8 cellular contexts compared by ENCODE assay signal in genomic region chr6:138987643-138988468, GRCh38. TPM values are rescaled to one million over a fixed set of nuclear protein-coding genes. Genes with fewer than 3 reads are reported as not detected.
DNase-seq lines count a peak whose midpoint lies in the region; ATAC-seq and TF ChIP-seq lines count a peak whose summit lies in the region.

Gene REPS1, minus strand, starts transcription at chr6:138988253. Its CDS starts 571 bp downstream, at chr6:138987682.

- DNase-seq in GM13976 (ENCODE audit: low spot score) (peak; percentile 97), NCI-H1417 (lab: John Stamatoyannopoulos, UW) (peak; percentile 86 to 97 (median 96)), amniotic epithelial cell (ENCODE audit: low read depth) (peak; percentile 76), left cardiac atrium (peak; percentile 94), prostate gland (ENCODE audit: low spot score) (peak; percentile 86), ureter (ENCODE audit: low spot score) (peak; percentile 92)

- in situ Hi-C loops in GM13976 (cut with MboI; ENCODE audit: low sequenced_read_pairs, unreplicated experiment) = no loop called here

- no peaks in the 10 kb centered on the region for H3K9me3 ChIP-seq in prostate gland

- peak within 1 kb of the TSS; percentile 84 to 92 for H3K4me3 ChIP-seq in prostate gland

- H3K36me3 ChIP-seq in prostate gland = no peaks in the 10 kb centered on the region

- no peaks in the 10 kb centered on the region for H3K27me3 ChIP-seq in prostate gland (replicated peaks; ENCODE audit: insufficient read depth)

- TF ChIP-seq CTCF in GM13976 (IDR thresholded peaks at IDR 0.05; ENCODE audit: borderline replicate concordance, control extremely low read depth, extremely low read depth, insufficient read depth, missing control alignments) = peak; percentile 87
- peak; percentile 96 to 99 (median 97) for TF ChIP-seq CTCF in prostate gland (IDR thresholded peaks at IDR 0.05)

- ATAC-seq in HG02759 (IDR thresholded peaks at IDR 0.05; ENCODE audit: unreplicated experiment) (peak; percentile 90), left cardiac atrium (peak; percentile 98 to 99)

- H3K4me1 ChIP-seq in prostate gland (replicated peaks) = no peaks in the 10 kb centered on the region

- under 1% methylated on average over 71 of the region's 105 CpGs for WGBS in prostate gland

- intact Hi-C loops in T-helper 1 cell treated with Interleukin-12 subunit alpha and Interleukin-12 subunit beta and Interleukin-4 antibody, amounts not matched to agents 30 ng/mL and 1 ng/mL, for 36 hours (cut with micrococcal nuclease) = loop anchor here (1.0 to 5.0 kb wide), 16 partner anchors 40 to 872 kb away; partner anchors contain the start of genes ABRACL, CCDC28A, HEBP2 and TXLNB
- intact Hi-C loops in left cardiac atrium (cut with DNase I) (loop anchor here (2.0 to 5.0 kb wide), 2 partner anchors 171 to 173 kb away; no protein-coding TSS in a partner anchor), prostate gland (cut with DNase I) (loop anchor here (2.0 to 10.0 kb wide), 2 partner anchors 171 to 377 kb away; no protein-coding TSS in a partner anchor)

- H3K27ac ChIP-seq in prostate gland = peak within 1 kb of the TSS; percentile 89

- peak; percentile 79 for TF ChIP-seq POLR2A in prostate gland (IDR thresholded peaks at IDR 0.05)

RNA-seq across cellular contexts. Expression of gene REPS1, which starts in this region (rescaled TPM):
- total RNA-seq in T-helper 1 cell treated with Interleukin-12 subunit alpha and Interleukin-12 subunit beta and Interleukin-4 antibody, amounts not matched to agents 30 ng/mL and 1 ng/mL, for 36 hours = 51.2 and 54.7 TPM in 2 replicates
- total RNA-seq in left cardiac atrium (10 to 100 TPM; 29.0 to 36.3 TPM), prostate gland (10 to 100 TPM; 38.6 to 97.1 TPM), ureter (89.5 TPM)

Comparison
In these comparisons a context has a peak if more than half of its experiments do, and no peak if none do; other contexts are left out.
1. Peak in every context shown above with its lines: DNase-seq, ATAC-seq, H3K4me3 ChIP-seq and H3K27ac ChIP-seq.